32 cellular contexts compared by ENCODE assay signal in the genomic region with DNA sequence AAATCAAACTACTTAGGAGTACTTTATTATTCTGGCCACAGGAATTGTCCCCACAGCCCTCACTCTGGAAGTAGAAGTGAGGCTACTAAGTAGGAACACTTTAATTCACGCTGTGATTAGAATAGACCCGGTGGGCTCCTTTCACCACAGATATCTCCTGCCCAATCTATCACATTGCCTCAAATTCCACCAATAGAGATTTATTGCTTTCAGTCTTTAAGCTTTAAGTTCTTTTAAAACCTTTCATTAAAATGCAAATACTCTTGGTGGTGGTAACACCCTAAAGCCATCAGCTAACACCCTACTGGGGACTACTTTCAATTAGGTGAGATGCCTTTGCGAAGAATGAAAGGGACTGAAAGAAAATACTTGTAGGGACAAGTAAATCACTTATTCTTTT.
"Had no signal": no experiment of that assay in that cellular context is flagged by ENCODE, and none has a peak within 500 bp of the region (broad histone marks: within the 10 kb centered on the region; RNA-seq: fewer than 3 reads in every experiment).

No MANE protein-coding gene starts in this region.

- H3K36me3 Mint-ChIP-seq: activated naive CD4-positive, alpha-beta T cell treated with anti-CD3 and anti-CD28 coated beads, Interleukin-2, amount 50 U/mL, for 24 hours; naive thymus-derived CD8-positive, alpha-beta T cell; stimulated activated effector memory CD8-positive, alpha-beta T cell treated with anti-CD3 and anti-CD28 coated beads, Interleukin-12 subunit alpha, Interleukin-12 subunit beta, amount 100 ng/mL, for 72 hours had no signal

- H3K9ac ChIP-seq: parathyroid adenoma had no signal

- ATAC-seq: activated CD8-positive, alpha-beta T cell treated with anti-CD3 and anti-CD28 coated beads for 36 hours; activated naive CD8-positive, alpha-beta T cell treated with anti-CD3 and anti-CD28 coated beads, Interleukin-2, amount 50 U/mL, for 24 hours; left cardiac atrium; naive thymus-derived CD8-positive, alpha-beta T cell; psoas muscle; stimulated activated effector memory CD8-positive, alpha-beta T cell treated with anti-CD3 and anti-CD28 coated beads, Interleukin-12 subunit alpha, Interleukin-12 subunit beta, amount 100 ng/mL, for 72 hours had no signal

- H3K27me3 Mint-ChIP-seq: activated B cell treated with CpG ODN at 0.5 μM for 24 hours; activated CD8-positive, alpha-beta T cell treated with anti-CD3 and anti-CD28 coated beads for 36 hours; activated naive CD4-positive, alpha-beta T cell treated with anti-CD3 and anti-CD28 coated beads, Interleukin-2, amount 50 U/mL, for 24 hours; activated naive CD8-positive, alpha-beta T cell treated with anti-CD3 and anti-CD28 coated beads, Interleukin-2, amount 50 U/mL, for 24 hours; dendritic cell treated with granulocyte-macrophage colony-stimulating factor and Interleukin-4, amounts not matched to agents 40 ng/mL and 50 ng/mL, for 4 days; naive thymus-derived CD8-positive, alpha-beta T cell; stimulated activated naive CD8-positive, alpha-beta T cell treated with anti-CD3 and anti-CD28 coated beads, Interleukin-15, Interleukin-2, amounts not matched to agents 100 ng/mL and 50 ng/mL, for 24 hours had no signal

- H3K9me3 ChIP-seq: esophagus squamous epithelium, psoas muscle, sigmoid colon, upper lobe of left lung had no signal

- DNase-seq: activated B cell treated with CpG ODN at 0.5 μM for 24 hours; activated CD4-positive, alpha-beta T cell treated with anti-CD3 and anti-CD28 coated beads, Interleukin-2, amount 50 U/mL, for 1 hour; activated CD8-positive, alpha-beta T cell treated with anti-CD3 and anti-CD28 coated beads for 36 hours; activated naive CD8-positive, alpha-beta T cell treated with anti-CD3 and anti-CD28 coated beads, Interleukin-2, amount 50 U/mL, for 24 hours; activated T-cell treated with anti-CD3 and anti-CD28 coated beads, Interleukin-2, amount 50 U/mL, for 48 hours; amygdala; central memory CD4-positive, alpha-beta T cell; effector CD4-positive, alpha-beta T cell; esophagus squamous epithelium; left cardiac atrium; midbrain; naive thymus-derived CD8-positive, alpha-beta T cell; occipital lobe; psoas muscle; sigmoid colon; small intestine; stimulated activated CD4-positive, alpha-beta T cell treated with anti-CD3 and anti-CD28 coated beads, Interleukin-4, amount 100 ng/mL, for 24 hours; substantia nigra; T-helper 2 cell; upper lobe of left lung had no signal

- H3K4me1 ChIP-seq: esophagus squamous epithelium, parathyroid adenoma, psoas muscle, sigmoid colon, upper lobe of left lung had no signal

- H3K4me3 Mint-ChIP-seq: activated B cell treated with CpG ODN at 0.5 μM for 24 hours; activated CD8-positive, alpha-beta T cell treated with anti-CD3 and anti-CD28 coated beads for 36 hours; activated naive CD4-positive, alpha-beta T cell treated with anti-CD3 and anti-CD28 coated beads, Interleukin-2, amount 50 U/mL, for 24 hours; activated naive CD8-positive, alpha-beta T cell treated with anti-CD3 and anti-CD28 coated beads, Interleukin-2, amount 50 U/mL, for 24 hours; dendritic cell treated with granulocyte-macrophage colony-stimulating factor and Interleukin-4, amounts not matched to agents 40 ng/mL and 50 ng/mL, for 4 days; naive thymus-derived CD8-positive, alpha-beta T cell; neural crest cell; stimulated activated effector memory CD8-positive, alpha-beta T cell treated with anti-CD3 and anti-CD28 coated beads, Interleukin-12 subunit alpha, Interleukin-12 subunit beta, amount 100 ng/mL, for 72 hours; stimulated activated naive CD8-positive, alpha-beta T cell treated with anti-CD3 and anti-CD28 coated beads, Interleukin-15, Interleukin-2, amounts not matched to agents 100 ng/mL and 50 ng/mL, for 24 hours had no signal

- H3K27me3 ChIP-seq: esophagus squamous epithelium, hepatocyte, sigmoid colon, upper lobe of left lung had no signal

- H3K4me1 Mint-ChIP-seq: activated B cell treated with CpG ODN at 0.5 μM for 24 hours; activated naive CD4-positive, alpha-beta T cell treated with anti-CD3 and anti-CD28 coated beads, Interleukin-2, amount 50 U/mL, for 24 hours; activated naive CD8-positive, alpha-beta T cell treated with anti-CD3 and anti-CD28 coated beads, Interleukin-2, amount 50 U/mL, for 24 hours; naive thymus-derived CD8-positive, alpha-beta T cell; stimulated activated effector memory CD8-positive, alpha-beta T cell treated with anti-CD3 and anti-CD28 coated beads, Interleukin-12 subunit alpha, Interleukin-12 subunit beta, amount 100 ng/mL, for 72 hours had no signal

- H3K36me3 ChIP-seq: esophagus squamous epithelium, sigmoid colon had no signal

- H3K4me3 ChIP-seq: esophagus squamous epithelium, hepatocyte, psoas muscle, sigmoid colon, upper lobe of left lung had no signal

- FAIRE-seq: endometrium, frontal cortex, keratinocyte, small intestine had no signal

- H3K9me3 Mint-ChIP-seq: activated CD8-positive, alpha-beta T cell treated with anti-CD3 and anti-CD28 coated beads for 36 hours; activated naive CD4-positive, alpha-beta T cell treated with anti-CD3 and anti-CD28 coated beads, Interleukin-2, amount 50 U/mL, for 24 hours; activated naive CD8-positive, alpha-beta T cell treated with anti-CD3 and anti-CD28 coated beads, Interleukin-2, amount 50 U/mL, for 24 hours; activated T-helper 2 cell treated with anti-CD3 and anti-CD28 coated beads, Interferon-gamma antibody, Interleukin-2, Interleukin-4, amounts not matched to agents 10 μg/mL and 5 μg/mL and 100 μg/mL, durations not matched to agents 14 hours and 24 hours and 36 hours; dendritic cell treated with granulocyte-macrophage colony-stimulating factor and Interleukin-4, amounts not matched to agents 40 ng/mL and 50 ng/mL, for 4 days; neural crest cell had no signal

- H3K27ac Mint-ChIP-seq: activated B cell treated with CpG ODN at 0.5 μM for 24 hours; activated CD8-positive, alpha-beta T cell treated with anti-CD3 and anti-CD28 coated beads for 36 hours; activated naive CD4-positive, alpha-beta T cell treated with anti-CD3 and anti-CD28 coated beads, Interleukin-2, amount 50 U/mL, for 24 hours; activated naive CD8-positive, alpha-beta T cell treated with anti-CD3 and anti-CD28 coated beads, Interleukin-2, amount 50 U/mL, for 24 hours; activated T-helper 2 cell treated with anti-CD3 and anti-CD28 coated beads, Interferon-gamma antibody, Interleukin-2, Interleukin-4, amounts not matched to agents 10 μg/mL and 5 μg/mL and 100 μg/mL, durations not matched to agents 14 hours and 24 hours and 36 hours; dendritic cell treated with granulocyte-macrophage colony-stimulating factor and Interleukin-4, amounts not matched to agents 40 ng/mL and 50 ng/mL, for 4 days; naive thymus-derived CD8-positive, alpha-beta T cell; stimulated activated effector memory CD8-positive, alpha-beta T cell treated with anti-CD3 and anti-CD28 coated beads, Interleukin-12 subunit alpha, Interleukin-12 subunit beta, amount 100 ng/mL, for 72 hours; stimulated activated naive CD8-positive, alpha-beta T cell treated with anti-CD3 and anti-CD28 coated beads, Interleukin-15, Interleukin-2, amounts not matched to agents 100 ng/mL and 50 ng/mL, for 24 hours had no signal

- H3K27ac ChIP-seq: epithelial cell of prostate, esophagus squamous epithelium, hepatocyte, parathyroid adenoma, psoas muscle, sigmoid colon, upper lobe of left lung had no signal
